Comparison of ENCODE assay signal across 1 cellular context in the genomic region with DNA sequence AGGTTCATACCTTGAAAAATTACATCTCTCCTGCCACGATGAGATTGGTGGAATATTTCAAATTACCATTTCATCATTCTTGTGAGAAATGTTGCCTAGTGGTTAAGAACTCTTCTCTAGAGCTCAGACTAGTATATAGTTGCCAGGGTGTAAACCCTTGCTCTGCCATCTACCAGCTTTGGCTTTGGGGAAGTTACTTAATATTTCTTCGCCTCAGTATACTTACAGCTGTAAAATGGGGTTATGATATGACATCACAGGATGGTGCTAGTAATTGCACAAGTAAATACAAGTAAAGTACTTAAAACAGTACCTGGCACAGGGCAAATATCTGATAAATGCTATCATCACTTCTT.
TF ChIP-seq lines count a peak whose summit lies in the region.

No MANE protein-coding gene starts in this region.

TF ChIP-seq in HCT116, 20 proteins besides CTCF, POLR2A, EP300 and RAD21 (continued from another document):
- TF ChIP-seq, protein P1, sequence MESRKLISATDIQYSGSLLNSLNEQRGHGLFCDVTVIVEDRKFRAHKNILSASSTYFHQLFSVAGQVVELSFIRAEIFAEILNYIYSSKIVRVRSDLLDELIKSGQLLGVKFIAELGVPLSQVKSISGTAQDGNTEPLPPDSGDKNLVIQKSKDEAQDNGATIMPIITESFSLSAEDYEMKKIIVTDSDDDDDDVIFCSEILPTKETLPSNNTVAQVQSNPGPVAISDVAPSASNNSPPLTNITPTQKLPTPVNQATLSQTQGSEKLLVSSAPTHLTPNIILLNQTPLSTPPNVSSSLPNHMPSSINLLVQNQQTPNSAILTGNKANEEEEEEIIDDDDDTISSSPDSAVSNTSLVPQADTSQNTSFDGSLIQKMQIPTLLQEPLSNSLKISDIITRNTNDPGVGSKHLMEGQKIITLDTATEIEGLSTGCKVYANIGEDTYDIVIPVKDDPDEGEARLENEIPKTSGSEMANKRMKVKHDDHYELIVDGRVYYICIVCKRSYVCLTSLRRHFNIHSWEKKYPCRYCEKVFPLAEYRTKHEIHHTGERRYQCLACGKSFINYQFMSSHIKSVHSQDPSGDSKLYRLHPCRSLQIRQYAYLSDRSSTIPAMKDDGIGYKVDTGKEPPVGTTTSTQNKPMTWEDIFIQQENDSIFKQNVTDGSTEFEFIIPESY (IDR thresholded peaks at IDR 0.05; ENCODE audit: extremely low read depth, insufficient replicate concordance, low read length), result no peak
- TF ChIP-seq SP1 (IDR thresholded peaks at IDR 0.05; ENCODE audit: low read depth), result no peak
- no peak for TF ChIP-seq EGR1 (IDR thresholded peaks at IDR 0.05; ENCODE audit: low read depth)
- TF ChIP-seq, protein P2, sequence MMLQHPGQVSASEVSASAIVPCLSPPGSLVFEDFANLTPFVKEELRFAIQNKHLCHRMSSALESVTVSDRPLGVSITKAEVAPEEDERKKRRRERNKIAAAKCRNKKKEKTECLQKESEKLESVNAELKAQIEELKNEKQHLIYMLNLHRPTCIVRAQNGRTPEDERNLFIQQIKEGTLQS (IDR thresholded peaks at IDR 0.05), result no peak
- TF ChIP-seq POLR2AphosphoS5 (IDR thresholded peaks at IDR 0.05; ENCODE audit: low read depth, low read length), result no peak
- TF ChIP-seq ELF1 (IDR thresholded peaks at IDR 0.05; ENCODE audit: borderline replicate concordance, low read depth), result no peak
- no peak for TF ChIP-seq TCF7L2 (IDR thresholded peaks at IDR 0.05; ENCODE audit: borderline replicate concordance, extremely low read depth, insufficient read depth, insufficient read length)
- no peak for TF ChIP-seq EZH2 (IDR thresholded peaks at IDR 0.05)
- no peak for TF ChIP-seq ZFX (IDR thresholded peaks at IDR 0.05)
- TF ChIP-seq SRF (IDR thresholded peaks at IDR 0.05; ENCODE audit: low read depth), result no peak
